8 cellular contexts compared by ENCODE assay signal in the genomic region with DNA sequence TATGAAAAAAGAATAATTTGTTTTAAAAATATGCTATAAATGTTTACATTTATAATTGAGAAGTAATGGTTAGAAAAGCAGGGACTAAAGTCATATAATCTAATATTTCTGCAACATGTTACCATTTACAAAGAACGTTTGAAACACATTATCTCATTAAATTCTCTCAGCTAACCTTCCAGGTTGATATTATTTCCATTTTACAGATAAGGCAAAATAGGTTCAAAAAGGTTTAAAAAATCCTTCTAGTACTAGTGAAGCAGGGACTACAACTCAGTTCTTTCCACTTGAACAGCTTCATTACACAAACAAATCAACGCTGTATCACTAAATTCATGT. TPM values are rescaled to one million over a fixed set of nuclear protein-coding genes. Genes with fewer than 3 reads are reported as not detected.
DNase-seq lines count a peak whose midpoint lies in the region; ATAC-seq, FAIRE-seq and TF ChIP-seq lines count a peak whose summit lies in the region.

No MANE protein-coding gene starts in this region.

- FAIRE-seq in bronchial epithelial cell (lab: Jason Lieb, UNC): no peak

- no peaks in the 10 kb centered on the region for H3K27me3 Mint-ChIP-seq in stimulated activated naive CD8-positive, alpha-beta T cell treated with anti-CD3 and anti-CD28 coated beads, Interleukin-15, Interleukin-2, amounts not matched to agents 100 ng/mL and 50 ng/mL, for 24 hours

- H3K36me3 ChIP-seq in bronchial epithelial cell (ENCODE audit: control insufficient read depth, insufficient read depth, low read length): no peaks in the 10 kb centered on the region
- H3K36me3 ChIP-seq in mucosa of rectum (ENCODE audit: control insufficient read depth in 2 of 2, insufficient read depth in 2 of 2, low read length in 2 of 2): peaks cover 0 to 3% of the 10 kb centered on the region in 2 donors

- H3K27ac ChIP-seq in mucosa of rectum (ENCODE audit: low read depth in 2 of 2, low read length in 2 of 2): peak overlapping the region in 1 of 2 donors; percentile 75

- H3K9ac ChIP-seq in mucosa of rectum (ENCODE audit: low read depth in 1 of 2, low read length in 2 of 2): peak overlapping the region; percentile 71 to 80

- peaks cover 3% of the 10 kb centered on the region in 2 donors for H3K4me1 ChIP-seq in mucosa of rectum (ENCODE audit: control insufficient read depth in 2 of 2, insufficient read depth in 2 of 2, low read length in 2 of 2)

- H3K9me3 Mint-ChIP-seq in stimulated activated naive CD8-positive, alpha-beta T cell treated with anti-CD3 and anti-CD28 coated beads, Interleukin-15, Interleukin-2, amounts not matched to agents 100 ng/mL and 50 ng/mL, for 24 hours: no peaks in the 10 kb centered on the region

- H3K27me3 ChIP-seq in bronchial epithelial cell (ENCODE audit: control insufficient read depth, insufficient read depth, low read length): no peaks in the 10 kb centered on the region
- no peaks in the 10 kb centered on the region for H3K27me3 ChIP-seq in mucosa of rectum (ENCODE audit: control insufficient read depth in 2 of 2, insufficient read depth in 2 of 2, low read length in 2 of 2)

- H3K4me1 Mint-ChIP-seq in stimulated activated naive CD8-positive, alpha-beta T cell treated with anti-CD3 and anti-CD28 coated beads, Interleukin-15, Interleukin-2, amounts not matched to agents 100 ng/mL and 50 ng/mL, for 24 hours (ENCODE audit: low read depth): peaks cover 23% of the 10 kb centered on the region

- H3K27ac Mint-ChIP-seq in stimulated activated naive CD8-positive, alpha-beta T cell treated with anti-CD3 and anti-CD28 coated beads, Interleukin-15, Interleukin-2, amounts not matched to agents 100 ng/mL and 50 ng/mL, for 24 hours: peak overlapping the region; percentile 89

- TF ChIP-seq CTCF in bronchial epithelial cell (IDR thresholded peaks at IDR 0.05; ENCODE audit: insufficient read depth, low read length, severe bottlenecking): no peak

- H3K9me3 ChIP-seq in mucosa of rectum (ENCODE audit: control insufficient read depth in 2 of 2, low read length in 2 of 2): no peaks in the 10 kb centered on the region

- ATAC-seq in stimulated activated naive CD8-positive, alpha-beta T cell treated with anti-CD3 and anti-CD28 coated beads, Interleukin-15, Interleukin-2, amounts not matched to agents 100 U/mL and 50 U/mL, for 24 hours: no peak
- no peak for ATAC-seq in GM19467 (IDR thresholded peaks at IDR 0.05; ENCODE audit: unreplicated experiment)
- no peak for ATAC-seq in HG02623 (IDR thresholded peaks at IDR 0.05; ENCODE audit: unreplicated experiment)

- peak overlapping the region; percentile 60 for H3K4me3 ChIP-seq in bronchial epithelial cell (ENCODE audit: low read depth, low read length)
- H3K4me3 ChIP-seq in mucosa of rectum (ENCODE audit: low read length in 2 of 2): peak overlapping the region; percentile 82 to 90

- peak overlapping the region; percentile 95 for H3K4me3 Mint-ChIP-seq in stimulated activated naive CD8-positive, alpha-beta T cell treated with anti-CD3 and anti-CD28 coated beads, Interleukin-15, Interleukin-2, amounts not matched to agents 100 ng/mL and 50 ng/mL, for 24 hours

- no peak for DNase-seq in stimulated activated naive CD8-positive, alpha-beta T cell treated with anti-CD3 and anti-CD28 coated beads, Interleukin-15, Interleukin-2, amounts not matched to agents 100 U/mL and 50 U/mL, for 24 hours
- DNase-seq in bronchial epithelial cell (ENCODE audit: low read depth) (no peak), superior temporal gyrus (ENCODE audit: extremely low spot score) (no peak), SIG-M5 (lab: John Stamatoyannopoulos, UW) (no peak)

- H3K36me3 Mint-ChIP-seq in stimulated activated naive CD8-positive, alpha-beta T cell treated with anti-CD3 and anti-CD28 coated beads, Interleukin-15, Interleukin-2, amounts not matched to agents 100 ng/mL and 50 ng/mL, for 24 hours (ENCODE audit: low read depth): peaks cover 24% of the 10 kb centered on the region

RNA-seq across cellular contexts. Expression of a gene that starts 0.9 kb away (rescaled TPM):
- 15.5 and 15.8 TPM in 2 replicates for total RNA-seq in bronchial epithelial cell

RNA-seq across cellular contexts. Expression of a gene that starts 11.4 kb away (rescaled TPM):
- total RNA-seq in bronchial epithelial cell: 14.7 and 23.9 TPM in 2 replicates
